9 cellular contexts compared by ENCODE assay signal in genomic region chr1:29708381-29708780, GRCh38.
DNase-seq lines count a peak whose midpoint lies in the region; TF ChIP-seq lines count a peak whose summit lies in the region.
"Had no signal": no experiment of that assay in that cellular context is flagged by ENCODE, and none has a peak within 500 bp of the region (broad histone marks: within the 10 kb centered on the region; RNA-seq: fewer than 3 reads in every experiment).

No MANE protein-coding gene starts in this region.

- H3K4me2 ChIP-seq in mammary epithelial cell (ENCODE audit: insufficient read depth, low read depth, low read length) (peak overlapping the region; percentile 15), neuronal stem cell (ENCODE audit: insufficient read depth, low read length, poor library complexity, severe bottlenecking) (no peak overlapping the region)

- intact Hi-C loops in mammary epithelial cell (cut with micrococcal nuclease) (loop anchor here (1.0 to 5.0 kb wide), 5 partner anchors 204 to 674 kb away; partner anchors contain the start of gene PTPRU), colonic mucosa (cut with DNase I) (loop anchor here (10.0 kb wide), 1 partner anchor 996 kb away; no protein-coding TSS in a partner anchor)

- TF ChIP-seq CTCF in mammary epithelial cell (conservative IDR thresholded peaks at IDR 0.05 in 1 of 2, IDR thresholded peaks at IDR 0.05 in 1 of 2; ENCODE audit: extremely low read depth in 1 of 2, insufficient read depth in 1 of 2, low read depth in 1 of 2, low read length in 2 of 2): no peak
- no peak for TF ChIP-seq CTCF in colonic mucosa (IDR thresholded peaks at IDR 0.05)

- H4K20me1 ChIP-seq in mammary epithelial cell (ENCODE audit: insufficient read depth, low read length): no peaks in the 10 kb centered on the region

- no peaks in the 10 kb centered on the region for H3K79me1 ChIP-seq in neuronal stem cell (ENCODE audit: low read depth, low read length)

- no peak overlapping the region for H3K14ac ChIP-seq in neuronal stem cell (ENCODE audit: low read length)

- H2BK12ac ChIP-seq in neuronal stem cell (ENCODE audit: low read length): no peak overlapping the region

- no peaks in the 10 kb centered on the region for H3K79me2 ChIP-seq in mammary epithelial cell (ENCODE audit: insufficient read depth, low read length)

- H2BK120ac ChIP-seq in neuronal stem cell (ENCODE audit: low read depth, low read length): no peak overlapping the region

- no peak overlapping the region for H2AFZ ChIP-seq in mammary epithelial cell (ENCODE audit: low read depth, low read length)
- no peak overlapping the region for H2AFZ ChIP-seq in neuronal stem cell (ENCODE audit: low read length)

- peak overlapping the region; percentile 7 for H3K18ac ChIP-seq in neuronal stem cell (ENCODE audit: low read length)

- DNase-seq in NCI-H82 (lab: John Stamatoyannopoulos, UW) (peak; percentile 39), NCI-H82 treated with DMSO at 0.1 percent for 48 hours (lab: John Stamatoyannopoulos, UW; ENCODE audit: unreplicated experiment) (no peak), MG63 (peak; percentile 30), mammary epithelial cell (no peak), neuronal stem cell (ENCODE audit: low spot score) (no peak), mucosa of gallbladder (ENCODE audit: low spot score) (no peak), colonic mucosa (no peak), KBM-7 (no peak)

- H3K4me3 ChIP-seq in MG63 (no peak overlapping the region), mammary epithelial cell (replicated peaks in 1 of 3; ENCODE audit: insufficient read depth in 1 of 3, low read depth in 2 of 3, low read length in 3 of 3) (no peak overlapping the region), neuronal stem cell (ENCODE audit: low read length in 2 of 2) (no peak overlapping the region), colonic mucosa (no peak overlapping the region)
- H3K4me3 ChIP-seq: psoas muscle had no signal

- H3K4me1 ChIP-seq in mammary epithelial cell (ENCODE audit: insufficient read depth, low read length): peaks cover 53% of the 10 kb centered on the region
- peaks cover 0 to 18% of the 10 kb centered on the region in 2 donors for H3K4me1 ChIP-seq in neuronal stem cell (ENCODE audit: control insufficient read depth in 2 of 2, insufficient read depth in 1 of 2, low read depth in 1 of 2, low read length in 2 of 2)
- no peaks in the 10 kb centered on the region for H3K4me1 ChIP-seq in colonic mucosa
- H3K4me1 ChIP-seq: psoas muscle had no signal

- CTCF ChIA-PET in mammary epithelial cell (lab: Charles Lee; ENCODE audit: low non-redundant PET): no interaction called here

- no peak overlapping the region for H2BK15ac ChIP-seq in neuronal stem cell (ENCODE audit: low read length)

- H3K4ac ChIP-seq in neuronal stem cell (ENCODE audit: low read length): no peak overlapping the region

- dilution Hi-C loops in mammary epithelial cell (cut with HindIII; ENCODE audit: low sequenced_read_pairs): loop anchor here (25.0 kb wide), 1 partner anchor 471 kb away; the partner anchor contains the start of genes MECR and PTPRU

- H3K27me3 ChIP-seq in MG63 (no peaks in the 10 kb centered on the region), mammary epithelial cell (ENCODE audit: insufficient read depth, low read length) (no peaks in the 10 kb centered on the region), neuronal stem cell (ENCODE audit: control insufficient read depth in 3 of 3, insufficient read depth in 3 of 3, low read depth in 1 of 3, low read length in 3 of 3) (no peaks in the 10 kb centered on the region), colonic mucosa (no peaks in the 10 kb centered on the region)

- BruUV-seq in mammary epithelial cell (replicated peaks; lab: Mats Ljungman, UMichigan): no TSS peak

- H3K36me3 ChIP-seq in MG63: no peaks in the 10 kb centered on the region
- no peaks in the 10 kb centered on the region for H3K36me3 ChIP-seq in mammary epithelial cell (ENCODE audit: insufficient read depth, low read length)
- H3K36me3 ChIP-seq in neuronal stem cell (replicated peaks in 1 of 2; ENCODE audit: control insufficient read depth in 2 of 2, insufficient read depth in 2 of 2, low read length in 2 of 2): no peaks in the 10 kb centered on the region
- no peaks in the 10 kb centered on the region for H3K36me3 ChIP-seq in colonic mucosa

- no peak overlapping the region for H2BK5ac ChIP-seq in neuronal stem cell (ENCODE audit: low read length)

- no peak overlapping the region for H4K8ac ChIP-seq in neuronal stem cell (ENCODE audit: low read depth, low read length)

- H3K27ac ChIP-seq in mammary epithelial cell (ENCODE audit: insufficient read depth, low read depth, low read length): peak overlapping the region; percentile 85
- H3K27ac ChIP-seq in neuronal stem cell (replicated peaks; ENCODE audit: low read length): no peak overlapping the region
- H3K27ac ChIP-seq in colonic mucosa: no peak overlapping the region
- H3K27ac ChIP-seq: psoas muscle had no signal

- in situ Hi-C loops in mammary epithelial cell (cut with MboI; ENCODE audit: low sequenced_read_pairs in 2 of 2): loop anchor here (10.0 to 25.0 kb wide), 4 partner anchors 194 to 1004 kb away; partner anchors contain the start of genes MECR (in 2 of the 2), PTPRU (in 2 of the 2) and MATN1 (in 1 of the 2)
- in situ Hi-C loops in KBM-7 (cut with MboI; ENCODE audit: low pct_unique_long_range_greater_than_20kb, low sequenced_read_pairs): no loop called here

- H2AK5ac ChIP-seq in neuronal stem cell (ENCODE audit: low read depth, low read length): no peak overlapping the region

- H3K9ac ChIP-seq in mammary epithelial cell (ENCODE audit: insufficient read depth, low read length): no peak overlapping the region
- no peak overlapping the region for H3K9ac ChIP-seq in neuronal stem cell (ENCODE audit: low read depth, low read length, poor library complexity)
- no peak overlapping the region for H3K9ac ChIP-seq in colonic mucosa (ENCODE audit: low read depth in 2 of 2, low read length in 2 of 2)

- H3K23ac ChIP-seq in neuronal stem cell (ENCODE audit: low read depth, low read length, poor library complexity): no peak overlapping the region

- 86% methylated on average over 1 of the region's 1 CpG for WGBS in mammary epithelial cell (ENCODE audit: low coverage, missing lambda C conversion rate)
- no CpG with 5 or more reads among the region's 1 CpG for WGBS in neuronal stem cell (ENCODE audit: extremely low coverage in 2 of 2, insufficient read length in 2 of 2, insufficient replicate concordance in 1 of 2), 2 donors

- H3K9me3 ChIP-seq in MG63: no peaks in the 10 kb centered on the region
- no peaks in the 10 kb centered on the region for H3K9me3 ChIP-seq in mammary epithelial cell (replicated peaks; ENCODE audit: insufficient read depth, low read length)
- no peaks in the 10 kb centered on the region for H3K9me3 ChIP-seq in neuronal stem cell (replicated peaks in 1 of 2; ENCODE audit: control insufficient read depth in 2 of 2, insufficient read depth in 1 of 2, low read depth in 1 of 2, low read length in 2 of 2)
- H3K9me3 ChIP-seq in colonic mucosa: no peaks in the 10 kb centered on the region
- H3K9me3 ChIP-seq: psoas muscle had no signal

- H4K91ac ChIP-seq in neuronal stem cell (ENCODE audit: low read depth, low read length, poor library complexity): no peak overlapping the region

Comparison
In these comparisons a context has a peak if more than half of its experiments do, and no peak if none do; other contexts are left out.
1. DNase-seq: peak in NCI-H82 (single experiment) and MG63 (single experiment); none in NCI-H82 treated with DMSO at 0.1 percent for 48 hours (single experiment), mammary epithelial cell (single experiment), neuronal stem cell (single experiment), mucosa of gallbladder (single experiment), colonic mucosa (single experiment) and KBM-7 (single experiment).